ENCODE assay signal across 21 cellular contexts in genomic region chr6:109580519-109580918, GRCh38.
DNase-seq lines count a peak whose midpoint lies in the region; ATAC-seq, FAIRE-seq and TF ChIP-seq lines count a peak whose summit lies in the region.
"Had no signal": no experiment of that assay in that cellular context is flagged by ENCODE, and none has a peak within 500 bp of the region (broad histone marks: within the 10 kb centered on the region; RNA-seq: fewer than 3 reads in every experiment).

No MANE protein-coding gene starts in this region.

- H3K9me3 ChIP-seq in neuron (ENCODE audit: low read length) (no peaks in the 10 kb centered on the region), ascending aorta (peaks cover 0 to 6% of the 10 kb centered on the region in 2 donors)

- intact Hi-C loops in ascending aorta (cut with DNase I) = no loop called here

- peak; percentile 7 for DNase-seq in H54 (ENCODE audit: insufficient read length, low spot score)
- DNase-seq in amniotic epithelial cell (ENCODE audit: low read depth) = peak; percentile 31
- DNase-seq in epithelial cell of esophagus (ENCODE audit: low read depth) = peak; percentile 46
- no peak for DNase-seq in ascending aorta (ENCODE audit: low spot score in 2 of 2)
- no peak for DNase-seq in NOMO-1 (lab: John Stamatoyannopoulos, UW; ENCODE audit: unreplicated experiment in 2 of 2)
- DNase-seq: activated CD4-positive, alpha-beta T cell treated with anti-CD3 and anti-CD28 coated beads, Interleukin-2, amount 50 U/mL, for 48 hours; activated naive CD8-positive, alpha-beta T cell treated with anti-CD3 and anti-CD28 coated beads for 36 hours; activated T-cell treated with anti-CD3 and anti-CD28 coated beads, Interleukin-2, amount 50 U/mL, for 1 hour; cerebellar nuclear complex; NCI-H748 treated with DMSO at 0.1 percent for 48 hours; nucleus accumbens; right cardiac atrium; substantia nigra had no signal

- no peak overlapping the region for H3K4me3 ChIP-seq in epithelial cell of esophagus (ENCODE audit: low read length)
- no peak overlapping the region for H3K4me3 ChIP-seq in neuron (ENCODE audit: low read length)
- no peak overlapping the region for H3K4me3 ChIP-seq in ascending aorta
- H3K4me3 ChIP-seq: GM12878 had no signal

- ATAC-seq in HG03045 (IDR thresholded peaks at IDR 0.05; ENCODE audit: unreplicated experiment) (no peak), GM18907 (IDR thresholded peaks at IDR 0.05; ENCODE audit: unreplicated experiment) (no peak)
- ATAC-seq: GM12878, HCT116, Panc1, right cardiac atrium had no signal

- TF ChIP-seq POLR2A in H54 (IDR thresholded peaks at IDR 0.05; ENCODE audit: low read depth, low read length) = no peak

- H3K36me3 ChIP-seq in neuron (ENCODE audit: insufficient read depth, low read length) (no peaks in the 10 kb centered on the region), ascending aorta (no peaks in the 10 kb centered on the region)

- TF ChIP-seq CTCF in epithelial cell of esophagus (IDR thresholded peaks at IDR 0.05; ENCODE audit: insufficient read depth, low read depth, low read length, missing control alignments) (no peak), ascending aorta (IDR thresholded peaks at IDR 0.05) (no peak)

- H2AFZ ChIP-seq in neuron (ENCODE audit: low read depth, low read length) = peak overlapping the region; percentile 39

- peaks cover 4% of the 10 kb centered on the region for H3K4me1 ChIP-seq in neuron (ENCODE audit: insufficient read depth, low read length)
- no peaks in the 10 kb centered on the region for H3K4me1 ChIP-seq in ascending aorta

- H3K27ac ChIP-seq in ascending aorta = no peak overlapping the region

- H3K27me3 ChIP-seq in neuron (ENCODE audit: insufficient read depth, low read length) = no peaks in the 10 kb centered on the region
- H3K27me3 ChIP-seq in ascending aorta = no peaks in the 10 kb centered on the region

- FAIRE-seq in H54 (lab: Jason Lieb, UNC) = peak; percentile 71
- FAIRE-seq: G401.6, GM12878, TTC549 had no signal

Comparison
In these comparisons a context has a peak if more than half of its experiments do, and no peak if none do; other contexts are left out.
1. DNase-seq: peak in H54 (single experiment), amniotic epithelial cell (single experiment) and epithelial cell of esophagus (single experiment); none in ascending aorta (0 of 2) and NOMO-1 (0 of 2).